1 cellular context compared by ENCODE assay signal in the genomic region with DNA sequence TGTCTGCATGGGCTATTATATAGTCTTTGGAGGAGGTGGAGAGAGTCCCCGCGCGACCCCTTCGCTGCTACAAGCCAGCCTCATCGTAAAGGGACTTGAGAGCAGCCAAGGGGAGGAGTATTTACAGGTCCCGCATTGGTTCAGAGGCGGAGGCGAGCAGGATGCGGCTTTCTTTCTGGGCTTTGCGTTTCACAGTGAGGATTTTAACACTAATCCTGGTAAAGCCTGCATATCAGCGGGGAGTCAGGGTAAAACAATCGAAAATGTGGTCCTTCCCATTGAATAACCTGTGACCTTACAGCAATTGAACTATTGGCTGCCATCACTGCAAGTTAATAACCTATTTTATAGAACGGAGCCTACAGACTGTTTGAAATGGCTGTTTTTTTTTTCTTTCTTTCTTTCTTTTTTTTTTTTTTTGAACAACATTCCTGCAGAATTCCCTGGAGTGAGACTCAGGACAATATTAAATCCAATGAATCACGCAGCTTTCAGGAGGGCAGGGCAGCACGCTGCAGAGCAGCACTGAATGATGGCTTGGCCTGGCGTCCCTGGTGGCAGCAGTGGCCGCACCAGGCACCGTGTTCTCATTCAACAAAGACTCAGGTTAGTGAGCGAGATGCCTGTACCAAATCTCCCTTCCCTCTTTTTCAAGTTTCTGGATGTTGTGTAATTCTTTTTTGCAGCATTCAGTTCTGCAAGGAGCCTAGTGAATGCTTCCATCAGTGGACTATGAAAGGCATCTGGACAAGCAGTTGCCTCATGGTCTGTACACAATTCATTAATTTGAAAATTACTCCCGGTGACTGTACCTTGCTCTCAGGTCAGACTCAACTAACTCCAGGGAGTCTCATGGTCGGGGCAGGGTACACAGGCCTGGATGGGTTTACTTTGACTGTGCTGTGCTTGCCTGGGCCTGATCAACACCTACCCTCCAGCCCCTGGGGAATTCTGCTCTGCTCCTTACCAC.
TF ChIP-seq lines count a peak whose summit lies in the region.

No MANE protein-coding gene starts in this region.

TF ChIP-seq in H1, 55 proteins besides CTCF, POLR2A, EP300 and RAD21:
- no peak for TF ChIP-seq ATF2 (IDR thresholded peaks at IDR 0.05; ENCODE audit: low read length)
- TF ChIP-seq MAX (IDR thresholded peaks at IDR 0.05), result 0 out of 2 replicates have a peak, but pooled peaks have one; percentile 10
- no peak for TF ChIP-seq EGR1 (IDR thresholded peaks at IDR 0.05; ENCODE audit: borderline replicate concordance, low read depth, low read length)
- TF ChIP-seq ATF3 (IDR thresholded peaks at IDR 0.05; ENCODE audit: insufficient read depth, low read depth, low read length), result no peak
